ENCODE assay signal across 8 cellular contexts in the genomic region with DNA sequence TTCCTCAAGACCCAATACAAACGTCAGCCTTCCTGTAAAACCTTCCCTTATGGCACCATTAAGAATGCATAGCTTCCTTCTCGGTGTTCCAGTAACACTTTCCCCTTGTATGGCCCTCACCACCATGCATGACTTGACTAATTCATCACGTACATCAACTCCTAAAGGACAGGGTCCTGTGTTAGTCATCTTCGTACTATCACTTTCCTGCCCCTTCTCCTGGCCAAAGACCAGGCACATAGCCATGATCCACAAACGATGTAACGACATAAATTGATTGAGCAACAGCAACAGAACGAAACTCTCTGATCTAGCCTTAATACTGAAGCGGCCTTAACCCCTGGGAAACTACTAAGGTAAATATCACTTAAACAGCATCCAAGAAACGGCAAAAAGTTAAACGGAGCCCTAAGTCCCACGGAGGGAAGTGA. TPM values are rescaled to one million over a fixed set of nuclear protein-coding genes. Genes with fewer than 3 reads are reported as not detected.
DNase-seq lines count a peak whose midpoint lies in the region; ATAC-seq and TF ChIP-seq lines count a peak whose summit lies in the region.

No MANE protein-coding gene starts in this region.

- POLR2A ChIA-PET in MCF 10A (lab: Yijun Ruan, JAX), result interaction anchor here (1.0 to 4.6 kb wide), 14 partner anchors 9 to 355 kb away, joined by 3 to 54 read pairs (median 6); a partner anchor contains a TSS

- ATAC-seq in GM21447 (IDR thresholded peaks at IDR 0.05; ENCODE audit: unreplicated experiment) (peak; percentile 30), left lung (peak; percentile 22), thoracic aorta (ENCODE audit: insufficient number of reproducible peaks, low FRiP score, low read depth) (peak; percentile 36), HG03520 (IDR thresholded peaks at IDR 0.05; ENCODE audit: unreplicated experiment) (no peak)

- CTCF ChIA-PET in MCF 10A (lab: Yijun Ruan, JAX), result interaction anchor here (0.6 to 5.3 kb wide), 6 partner anchors 11 to 1626 kb away, joined by 3 to 38 read pairs (median 4); a partner anchor contains a TSS

- H3K4me3 ChIP-seq in left lung (peak overlapping the region; percentile 94 to 96), thoracic aorta (peak overlapping the region; percentile 93)

- peak overlapping the region; percentile 74 for H3K27ac Mint-ChIP-seq in MCF 10A (ENCODE audit: low read depth, unreplicated experiment)

- intact Hi-C loops in MCF 10A (cut with micrococcal nuclease), result loop anchor here (10.0 kb wide), 2 partner anchors 121 to 651 kb away; a partner anchor contains a TSS
- intact Hi-C loops in left lung (cut with DNase I), result no loop called here

- H3K36me3 Mint-ChIP-seq in MCF 10A (ENCODE audit: insufficient read depth, unreplicated experiment), result peaks cover 29% of the 10 kb centered on the region

- peaks cover 21% of the 10 kb centered on the region for H3K4me1 Mint-ChIP-seq in MCF 10A (ENCODE audit: insufficient read depth, unreplicated experiment)

- H3K36me3 ChIP-seq in left lung (peaks cover 0 to 13% of the 10 kb centered on the region in 2 donors), thoracic aorta (no peaks in the 10 kb centered on the region)

- no peaks in the 10 kb centered on the region for H3K27me3 Mint-ChIP-seq in MCF 10A (ENCODE audit: insufficient read depth, unreplicated experiment)

- no TSS peak for BruUV-seq in MCF 10A (replicated peaks; lab: Mats Ljungman, UMichigan)

- H3K4me3 Mint-ChIP-seq in MCF 10A (ENCODE audit: unreplicated experiment), result peak overlapping the region; percentile 90

- no peaks in the 10 kb centered on the region for H3K9me3 ChIP-seq in left lung
- no peaks in the 10 kb centered on the region for H3K9me3 ChIP-seq in thoracic aorta

- H3K9me3 Mint-ChIP-seq in MCF 10A (ENCODE audit: unreplicated experiment), result no peaks in the 10 kb centered on the region

- no peaks in the 10 kb centered on the region for H3K27me3 ChIP-seq in left lung
- no peaks in the 10 kb centered on the region for H3K27me3 ChIP-seq in thoracic aorta (replicated peaks; ENCODE audit: insufficient read depth)

- H3K4me1 ChIP-seq in left lung (peaks cover 25 to 51% of the 10 kb centered on the region in 2 donors), thoracic aorta (ENCODE audit: control insufficient read depth in 1 of 2, low read depth in 2 of 2) (peaks cover 25 to 40% of the 10 kb centered on the region in 2 donors)

- peak; percentile 73 for DNase-seq in CD1c-positive myeloid dendritic cell (ENCODE audit: extremely low spot score)
- DNase-seq in NCI-H69 (lab: John Stamatoyannopoulos, UW), result peak; percentile 38
- DNase-seq in MCF 10A (ENCODE audit: unreplicated experiment), result peak; percentile 68
- DNase-seq in left lung, result no peak
- no peak for DNase-seq in thoracic aorta (ENCODE audit: low spot score)
- DNase-seq in NCI-H1694 treated with DMSO at 0.1 percent for 48 hours (lab: John Stamatoyannopoulos, UW), result no peak

- peak overlapping the region; percentile 95 for H3K27ac ChIP-seq in left lung
- peak overlapping the region; percentile 89 for H3K27ac ChIP-seq in thoracic aorta

- TF ChIP-seq CTCF in MCF 10A (IDR thresholded peaks at IDR 0.05; ENCODE audit: unreplicated experiment) (no peak), left lung (IDR thresholded peaks at IDR 0.05) (no peak), thoracic aorta (IDR thresholded peaks at IDR 0.05) (no peak)

RNA-seq across cellular contexts. Expression of a gene that starts 0.6 kb away (rescaled TPM):
- total RNA-seq in MCF 10A (2022) (93.1 and 107 TPM in 2 replicates), left lung (10 to 100 TPM; 40.0 to 56.6 TPM), thoracic aorta (10 to 100 TPM; 18.3 to 29.5 TPM)

RNA-seq across cellular contexts. Expression of a gene that starts 11.3 kb away (rescaled TPM):
- total RNA-seq in MCF 10A (2022) (28.3 and 40.1 TPM in 2 replicates), left lung (10 to 100 TPM; 13.7 to 21.9 TPM), thoracic aorta (10 to 100 TPM in 1 of 2 donors, 1 to 10 TPM in 1; 8.4 to 28.8 TPM)

Comparison
In these comparisons a context has a peak if more than half of its experiments do, and no peak if none do; other contexts are left out.
1. DNase-seq: peak in CD1c-positive myeloid dendritic cell (single experiment), NCI-H69 (single experiment) and MCF 10A (single experiment); none in left lung (0 of 2), thoracic aorta (single experiment) and NCI-H1694 treated with DMSO at 0.1 percent for 48 hours (single experiment).